In genomic region chr2:74516070-74516633, GRCh38 we compare ENCODE assay signal across 9 cellular contexts. TPM values are rescaled to one million over a fixed set of nuclear protein-coding genes. Genes with fewer than 3 reads are reported as not detected.
DNase-seq lines count a peak whose midpoint lies in the region; ATAC-seq and TF ChIP-seq lines count a peak whose summit lies in the region.
"Had no signal": no experiment of that assay in that cellular context is flagged by ENCODE, and none has a peak within 500 bp of the region (broad histone marks: within the 10 kb centered on the region; RNA-seq: fewer than 3 reads in every experiment).

No MANE protein-coding gene starts in this region.

- peak; percentile 82 for DNase-seq in GM12865 (ENCODE audit: low read depth)
- peak; percentile 41 for DNase-seq in NCI-H510A treated with DMSO at 0.1 percent for 48 hours (lab: John Stamatoyannopoulos, UW)
- peak; percentile 82 for DNase-seq in activated naive CD4-positive, alpha-beta T cell treated with anti-CD3 and anti-CD28 coated beads, Interleukin-2, amount 50 U/mL, for 16 hours
- DNase-seq in right cardiac atrium, result peak; percentile 69 to 89 (median 86)
- DNase-seq in skeletal muscle cell (ENCODE audit: low read depth), result no peak
- DNase-seq in omental fat pad (ENCODE audit: low spot score), result no peak
- no peak for DNase-seq in DMS153 (lab: John Stamatoyannopoulos, UW)

- no peaks in the 10 kb centered on the region for H3K9me3 ChIP-seq in right cardiac atrium (ENCODE audit: control insufficient read depth, low read length)

- peak; percentile 80 to 84 for ATAC-seq in right cardiac atrium
- no peak for ATAC-seq in omental fat pad (ENCODE audit: low FRiP score)
- ATAC-seq in HG02588 (IDR thresholded peaks at IDR 0.05; ENCODE audit: unreplicated experiment), result no peak

- intact Hi-C loops in right cardiac atrium (cut with DNase I), result no loop called here

- H3K4me3 ChIP-seq in GM12865 (ENCODE audit: low read depth, low read length) (peak overlapping the region; percentile 34), right cardiac atrium (ENCODE audit: low read length) (peak overlapping the region; percentile 12), skeletal muscle cell (ENCODE audit: low read depth, low read length) (peak overlapping the region; percentile 17)

- H3K27ac ChIP-seq in right cardiac atrium (ENCODE audit: low read length), result no peak overlapping the region

- peaks cover 2% of the 10 kb centered on the region for H3K4me1 ChIP-seq in right cardiac atrium (ENCODE audit: control insufficient read depth, insufficient read depth, low read length)

- TF ChIP-seq CTCF in GM12865 (IDR thresholded peaks at IDR 0.05; ENCODE audit: insufficient read depth, low read depth, low read length, missing control alignments), result no peak
- no peak for TF ChIP-seq CTCF in omental fat pad (IDR thresholded peaks at IDR 0.05)

- 3% methylated on average over 56 of the region's 56 CpGs for WGBS in right cardiac atrium

- H3K27me3 ChIP-seq in right cardiac atrium (ENCODE audit: control insufficient read depth, insufficient read depth), result no peaks in the 10 kb centered on the region

RNA-seq across cellular contexts. Expression of gene TLX2, which starts 1.9 kb away (rescaled TPM):
- total RNA-seq in right cardiac atrium (not detected), omental fat pad (not detected)
- 0.05 TPM for polyA plus RNA-seq in right cardiac atrium
- polyA plus RNA-seq: fibroblast of lung had no signal

RNA-seq across cellular contexts. Expression of gene PCGF1, which starts 8.7 kb away (rescaled TPM):
- total RNA-seq in right cardiac atrium (10 to 100 TPM; 20.5 to 38.7 (median 25.6) TPM), omental fat pad (10 to 100 TPM; 11.6 to 20.2 (median 16.8) TPM)
- 20.9 TPM for polyA plus RNA-seq in right cardiac atrium

RNA-seq across cellular contexts. Expression of gene DQX1, which starts 9.9 kb away (rescaled TPM):
- not detected for total RNA-seq in right cardiac atrium
- not detected for polyA plus RNA-seq in right cardiac atrium
- total RNA-seq in omental fat pad, result not detected
- total RNA-seq: fibroblast of lung had no signal
- polyA plus RNA-seq: fibroblast of lung had no signal

RNA-seq across cellular contexts. Expression of gene AUP1, which starts 13.4 kb away (rescaled TPM):
- 10 to 100 TPM; 52.3 to 69.6 (median 63.3) TPM for total RNA-seq in right cardiac atrium
- polyA plus RNA-seq in right cardiac atrium, result 75.3 TPM
- total RNA-seq in omental fat pad, result 100 to 1,000 TPM; 120 to 157 (median 146) TPM

RNA-seq across cellular contexts. Expression of gene HTRA2, which starts 13.6 kb away (rescaled TPM):
- 10 to 100 TPM; 26.3 to 31.2 (median 28.9) TPM for total RNA-seq in right cardiac atrium
- polyA plus RNA-seq in right cardiac atrium, result 27.8 TPM
- total RNA-seq in omental fat pad, result 10 to 100 TPM; 30.7 to 45.6 (median 36.8) TPM

Comparison
In these comparisons a context has a peak if more than half of its experiments do, and no peak if none do; other contexts are left out.
1. DNase-seq: peak in GM12865 (single experiment), NCI-H510A treated with DMSO at 0.1 percent for 48 hours (single experiment), activated naive CD4-positive, alpha-beta T cell treated with anti-CD3 and anti-CD28 coated beads, Interleukin-2, amount 50 U/mL, for 16 hours (single experiment) and right cardiac atrium (3 of 3); none in skeletal muscle cell (single experiment), omental fat pad (single experiment) and DMS153 (single experiment).
2. ATAC-seq: peak in right cardiac atrium (2 of 2); none in omental fat pad (single experiment) and HG02588 (single experiment).
3. Peak in every context shown above with its lines, with median percentiles within 50 percentile points of each other: H3K4me3 ChIP-seq.